ENCODE assay signal across 8 cellular contexts in the genomic region with DNA sequence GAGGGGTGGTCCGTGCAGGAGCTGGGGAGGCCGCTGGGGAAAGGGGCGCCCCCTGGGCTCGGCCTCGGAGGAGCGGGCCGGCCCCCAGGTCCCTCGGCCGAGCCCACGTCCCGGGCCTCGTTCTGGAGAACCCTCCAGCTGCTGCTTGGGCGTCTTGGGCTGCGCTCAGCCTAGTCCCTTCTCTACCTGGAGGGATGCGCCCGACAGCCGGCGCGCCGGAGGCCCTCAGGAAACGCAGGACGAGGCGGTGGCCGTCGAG. TPM values are rescaled to one million over a fixed set of nuclear protein-coding genes. Genes with fewer than 3 reads are reported as not detected.
DNase-seq lines count a peak whose midpoint lies in the region; ATAC-seq and TF ChIP-seq lines count a peak whose summit lies in the region.

No MANE protein-coding gene starts in this region.

- H3K27ac ChIP-seq in breast epithelium (peak overlapping the region; percentile 82 to 95), neural cell (ENCODE audit: low read length) (peak overlapping the region; percentile 45)

- intact Hi-C loops in breast epithelium (cut with DNase I; ENCODE audit: low total_unique reads) = loop anchor here (2.0 kb wide), 1 partner anchor 33 kb away; no protein-coding TSS in a partner anchor

- TF ChIP-seq CTCF in breast epithelium (IDR thresholded peaks at IDR 0.05) = no peak
- TF ChIP-seq CTCF in neural cell (IDR thresholded peaks at IDR 0.05; ENCODE audit: poor library complexity, severe bottlenecking) = peak; percentile 9

- H3K9me3 ChIP-seq in breast epithelium (no peaks in the 10 kb centered on the region), neural cell (ENCODE audit: low read length) (no peaks in the 10 kb centered on the region)

- peak overlapping the region; percentile 82 for H3K9ac ChIP-seq in neural cell (ENCODE audit: low read length)

- TF ChIP-seq RAD21 in neural cell (conservative IDR thresholded peaks at IDR 0.05) = no peak

- peak overlapping the region; percentile 92 to 99 (median 93) for H3K4me3 ChIP-seq in breast epithelium
- peak overlapping the region; percentile 97 for H3K4me3 ChIP-seq in neural cell (ENCODE audit: low read length)

- H3K4me2 ChIP-seq in neural cell (ENCODE audit: low read length) = no peak overlapping the region

- no peaks in the 10 kb centered on the region for H3K79me2 ChIP-seq in neural cell (replicated peaks; ENCODE audit: insufficient read depth, low read length)

- TF ChIP-seq POLR2A in breast epithelium (IDR thresholded peaks at IDR 0.05) = no peak

- H3K27me3 ChIP-seq in breast epithelium (no peaks in the 10 kb centered on the region), neural cell (ENCODE audit: insufficient read depth, low read depth, low read length) (no peaks in the 10 kb centered on the region)

- ATAC-seq in GM18870 (IDR thresholded peaks at IDR 0.05; ENCODE audit: unreplicated experiment) (peak; percentile 17), HG03354 (IDR thresholded peaks at IDR 0.05; ENCODE audit: poor library complexity, severe bottlenecking, unreplicated experiment) (peak; percentile 34), GM18858 (IDR thresholded peaks at IDR 0.05; ENCODE audit: unreplicated experiment) (no peak)

- no peaks in the 10 kb centered on the region for H3F3A ChIP-seq in neural cell (ENCODE audit: insufficient read depth, low read length, poor library complexity, severe bottlenecking)

- no peaks in the 10 kb centered on the region for H3K36me3 ChIP-seq in breast epithelium
- no peaks in the 10 kb centered on the region for H3K36me3 ChIP-seq in neural cell (ENCODE audit: insufficient read depth, low read length)

- peak overlapping the region; percentile 65 for H2AFZ ChIP-seq in neural cell (ENCODE audit: low read depth, low read length)

- no peak for TF ChIP-seq EP300 in neural cell (conservative IDR thresholded peaks at IDR 0.05; ENCODE audit: poor library complexity, severe bottlenecking)

- no peaks in the 10 kb centered on the region for H3K9me2 ChIP-seq in neural cell (ENCODE audit: insufficient read depth, low read length)

- H3K4me1 ChIP-seq in breast epithelium = no peaks in the 10 kb centered on the region

- no peak for DNase-seq in breast epithelium (ENCODE audit: low spot score in 2 of 2)
- no peak for DNase-seq in pons (ENCODE audit: low spot score)
- DNase-seq in NCI-H2171 treated with DMSO at 0.1 percent for 48 hours (lab: John Stamatoyannopoulos, UW) = no peak
- DNase-seq in NCI-H82 treated with DMSO at 0.1 percent for 48 hours (lab: John Stamatoyannopoulos, UW; ENCODE audit: unreplicated experiment) = no peak

- no peaks in the 10 kb centered on the region for H4K20me1 ChIP-seq in neural cell (ENCODE audit: insufficient read depth)

TF ChIP-seq in neural cell, 6 proteins besides CTCF, POLR2A, EP300 and RAD21:
- TF ChIP-seq SMC3 (conservative IDR thresholded peaks at IDR 0.05; ENCODE audit: poor library complexity) (no peak), MXI1 (conservative IDR thresholded peaks at IDR 0.05; ENCODE audit: poor library complexity, severe bottlenecking) (no peak)

RNA-seq across cellular contexts. Expression of gene D2HGDH, which starts 0.3 kb away (rescaled TPM):
- 10 to 100 TPM; 16.3 to 29.2 (median 22.2) TPM for total RNA-seq in breast epithelium
- polyA plus RNA-seq in neural cell = 12.6 and 16.0 TPM in 2 replicates
- 5.7 and 7.1 TPM in 2 replicates for polyA minus RNA-seq in neural cell

RNA-seq across cellular contexts. Expression of gene ING5, which starts 32.3 kb away (rescaled TPM):
- 10 to 100 TPM; 29.6 to 49.0 (median 45.6) TPM for total RNA-seq in breast epithelium
- 22.8 and 33.9 TPM in 2 replicates for polyA plus RNA-seq in neural cell
- polyA minus RNA-seq in neural cell = 21.6 and 29.5 TPM in 2 replicates

RNA-seq across cellular contexts. Expression of gene GAL3ST2, which starts 42.5 kb away (rescaled TPM):
- total RNA-seq in breast epithelium = 1 to 10 TPM in 1 of 3 donors, not detected in 2; 2.6 TPM
- not detected in 2 replicates for polyA plus RNA-seq in neural cell
- not detected in 2 replicates for polyA minus RNA-seq in neural cell

RNA-seq across cellular contexts. Expression of gene DTYMK, which starts 47.5 kb away (rescaled TPM):
- 10 to 100 TPM; 16.8 to 23.2 (median 19.7) TPM for total RNA-seq in breast epithelium
- 33.5 and 42.2 TPM in 2 replicates for polyA plus RNA-seq in neural cell
- polyA minus RNA-seq in neural cell = 10.2 and 10.4 TPM in 2 replicates
